In the genomic region with DNA sequence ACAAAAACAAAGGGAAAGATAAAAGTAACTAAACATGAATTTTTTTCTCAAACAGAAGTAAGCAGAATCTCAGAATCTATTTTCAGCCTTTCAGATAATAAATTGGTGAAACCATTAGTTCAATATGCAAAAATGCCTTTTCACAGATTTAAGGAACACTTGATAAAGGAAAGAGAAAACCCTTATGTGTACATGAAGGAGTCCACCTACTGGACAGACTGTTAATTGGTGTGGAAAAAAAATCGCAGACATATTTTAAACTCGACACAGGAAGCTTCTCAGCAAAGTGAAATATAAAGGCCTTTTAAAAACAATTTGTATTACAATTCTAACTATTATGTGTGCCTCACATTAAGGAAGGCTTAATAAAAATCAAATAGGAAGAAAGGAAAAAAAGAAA, we compare ENCODE assay signal across 11 cellular contexts. TPM values are rescaled to one million over a fixed set of nuclear protein-coding genes. Genes with fewer than 3 reads are reported as not detected.
DNase-seq lines count a peak whose midpoint lies in the region; ATAC-seq, FAIRE-seq and TF ChIP-seq lines count a peak whose summit lies in the region.
"Had no signal": no experiment of that assay in that cellular context is flagged by ENCODE, and none has a peak within 500 bp of the region (broad histone marks: within the 10 kb centered on the region; RNA-seq: fewer than 3 reads in every experiment).

No MANE protein-coding gene starts in this region.

- no peaks in the 10 kb centered on the region for H4K20me1 ChIP-seq in OCI-LY1 (ENCODE audit: insufficient read depth, low read length)
- no peaks in the 10 kb centered on the region for H4K20me1 ChIP-seq in endothelial cell of umbilical vein (replicated peaks; ENCODE audit: control insufficient read depth, extremely low read depth, insufficient read depth, low read length)

- H2AFZ ChIP-seq in OCI-LY1 (ENCODE audit: low read length) (no peak overlapping the region), endothelial cell of umbilical vein (ENCODE audit: low read depth, low read length) (no peak overlapping the region)

- ATAC-seq in HG03354 (IDR thresholded peaks at IDR 0.05; ENCODE audit: poor library complexity, severe bottlenecking, unreplicated experiment): no peak
- ATAC-seq: left lung had no signal

- no peak for TF ChIP-seq POLR2A in endothelial cell of umbilical vein (IDR thresholded peaks at IDR 0.05; ENCODE audit: low read depth, low read length)
- TF ChIP-seq POLR2A in stomach (IDR thresholded peaks at IDR 0.05): no peak

- H3K4me3 ChIP-seq in OCI-LY1 (ENCODE audit: low read depth, low read length, poor library complexity, severe bottlenecking) (no peak overlapping the region), endothelial cell of umbilical vein (replicated peaks in 1 of 3; ENCODE audit: insufficient read depth in 1 of 3, low read depth in 1 of 3, low read length in 3 of 3) (no peak overlapping the region), small intestine (ENCODE audit: low read depth in 1 of 2, low read length in 2 of 2) (no peak overlapping the region), stomach (no peak overlapping the region)
- H3K4me3 ChIP-seq: left lung had no signal

- H3K9me1 ChIP-seq in endothelial cell of umbilical vein (replicated peaks; ENCODE audit: control insufficient read depth, extremely low read depth, insufficient read depth, low read length): no peaks in the 10 kb centered on the region

- POLR2A ChIA-PET in endothelial cell of umbilical vein (lab: Charles Lee): no interaction called here

- dilution Hi-C loops in endothelial cell of umbilical vein (cut with MboI; ENCODE audit: extremely low pct_ligation_motif_present, low sequenced_read_pairs): no loop called here

- TF ChIP-seq EP300 in stomach (IDR thresholded peaks at IDR 0.05): no peak

- TF ChIP-seq CTCF in OCI-LY1 (IDR thresholded peaks at IDR 0.05; ENCODE audit: low read length) (peak; percentile 35; the same call in 1 of the 2 replicates), endothelial cell of umbilical vein (IDR thresholded peaks at IDR 0.05; ENCODE audit: extremely low read depth in 1 of 2, insufficient read depth in 1 of 2, low read depth in 1 of 2, low read length in 2 of 2) (no peak), stomach (IDR thresholded peaks at IDR 0.05) (peak in 2 of 7 experiments; percentile 14 to 24)

- peak; percentile 21 for DNase-seq in NCI-H82 (lab: John Stamatoyannopoulos, UW)
- DNase-seq in NCI-H82 treated with DMSO at 0.1 percent for 48 hours (lab: John Stamatoyannopoulos, UW; ENCODE audit: unreplicated experiment): no peak
- DNase-seq in endothelial cell of umbilical vein (ENCODE audit: low read depth, low spot score): peak; percentile 4
- peak; percentile 6 for DNase-seq in small intestine
- DNase-seq in stomach: no peak
- DNase-seq in GF-D8 (lab: John Stamatoyannopoulos, UW): no peak
- DNase-seq: activated CD4-positive, alpha-beta T cell treated with anti-CD3 and anti-CD28 coated beads for 48 hours; central memory CD4-positive, alpha-beta T cell had no signal

- H3K27ac ChIP-seq in OCI-LY1 (ENCODE audit: low read depth, low read length, poor library complexity, severe bottlenecking) (no peak overlapping the region), endothelial cell of umbilical vein (ENCODE audit: insufficient read depth, low read depth, low read length) (no peak overlapping the region), small intestine (ENCODE audit: low read depth in 1 of 2, low read length in 1 of 2) (no peak overlapping the region), stomach (no peak overlapping the region)
- H3K27ac ChIP-seq: left lung had no signal

- FAIRE-seq in endothelial cell of umbilical vein (lab: Jason Lieb, UNC) (no peak), small intestine (lab: Jason Lieb, UNC) (no peak)

- no peaks in the 10 kb centered on the region for H3K4me1 ChIP-seq in OCI-LY1 (ENCODE audit: insufficient read depth, low read length, severe bottlenecking)
- no peaks in the 10 kb centered on the region for H3K4me1 ChIP-seq in endothelial cell of umbilical vein (ENCODE audit: control insufficient read depth, extremely low read depth, insufficient read depth, low read length)
- no peaks in the 10 kb centered on the region for H3K4me1 ChIP-seq in small intestine (ENCODE audit: control insufficient read depth in 2 of 2, insufficient read depth in 1 of 2, low read depth in 1 of 2, low read length in 1 of 2)
- no peaks in the 10 kb centered on the region for H3K4me1 ChIP-seq in stomach
- H3K4me1 ChIP-seq: left lung had no signal

- no peaks in the 10 kb centered on the region for H3K9me2 ChIP-seq in OCI-LY1 (ENCODE audit: low read depth, low read length)

- H3K9me3 ChIP-seq in OCI-LY1 (ENCODE audit: low read length) (no peaks in the 10 kb centered on the region), endothelial cell of umbilical vein (replicated peaks; ENCODE audit: control insufficient read depth, insufficient read depth, low read length) (no peaks in the 10 kb centered on the region), small intestine (ENCODE audit: control insufficient read depth, low read depth) (no peaks in the 10 kb centered on the region), stomach (no peaks in the 10 kb centered on the region)
- H3K9me3 ChIP-seq: left lung had no signal

- no peaks in the 10 kb centered on the region for H3K27me3 ChIP-seq in OCI-LY1 (ENCODE audit: insufficient read depth, low read length)
- H3K27me3 ChIP-seq in endothelial cell of umbilical vein (ENCODE audit: control insufficient read depth in 2 of 2, insufficient read depth in 2 of 2, low read length in 2 of 2): no peaks in the 10 kb centered on the region
- H3K27me3 ChIP-seq in small intestine (ENCODE audit: control insufficient read depth in 2 of 2, insufficient read depth in 2 of 2, low read length in 2 of 2): no peaks in the 10 kb centered on the region
- H3K27me3 ChIP-seq in stomach: no peaks in the 10 kb centered on the region
- H3K27me3 ChIP-seq: left lung had no signal

- H3K36me3 ChIP-seq in OCI-LY1 (ENCODE audit: insufficient read depth, low read length) (no peaks in the 10 kb centered on the region), endothelial cell of umbilical vein (ENCODE audit: control insufficient read depth in 2 of 2, extremely low read depth in 1 of 2, insufficient read depth in 2 of 2, low read length in 2 of 2) (no peaks in the 10 kb centered on the region), small intestine (ENCODE audit: control insufficient read depth in 2 of 2, insufficient read depth in 2 of 2, low read length in 2 of 2) (no peaks in the 10 kb centered on the region), stomach (no peaks in the 10 kb centered on the region)
- H3K36me3 ChIP-seq: left lung had no signal

- BruUV-seq in endothelial cell of umbilical vein (replicated peaks; lab: Mats Ljungman, UMichigan): no TSS peak

- WGBS in small intestine, 3 donors: 12 to 23% (median 17%) methylated on average over 2 of the region's 2 CpGs
- WGBS in stomach, 5 donors: 2 to 16% (median 13%) methylated on average over 2 of the region's 2 CpGs

- H3K4me2 ChIP-seq in OCI-LY1 (ENCODE audit: low read length) (no peak overlapping the region), endothelial cell of umbilical vein (ENCODE audit: insufficient read depth, low read length) (no peak overlapping the region)

- H3K79me2 ChIP-seq in OCI-LY1 (ENCODE audit: insufficient read depth, low read length) (no peaks in the 10 kb centered on the region), endothelial cell of umbilical vein (ENCODE audit: control insufficient read depth, insufficient read depth, low read length) (no peaks in the 10 kb centered on the region)

- H3F3A ChIP-seq in OCI-LY1 (ENCODE audit: insufficient read depth, low read length): no peaks in the 10 kb centered on the region

- CTCF ChIA-PET in endothelial cell of umbilical vein (lab: Charles Lee): no interaction called here

- intact Hi-C loops in endothelial cell of umbilical vein (cut with micrococcal nuclease): no loop called here
- intact Hi-C loops in stomach (cut with DNase I; ENCODE audit: low total_unique reads): no loop called here

- H3K9ac ChIP-seq in OCI-LY1 (ENCODE audit: low read length) (no peak overlapping the region), endothelial cell of umbilical vein (replicated peaks; ENCODE audit: extremely low read depth, insufficient read depth, low read length) (no peak overlapping the region)

TF ChIP-seq in endothelial cell of umbilical vein, 7 proteins besides CTCF, POLR2A, EP300 and RAD21:
- TF ChIP-seq MYC (IDR thresholded peaks at IDR 0.05; ENCODE audit: low read depth, low read length): no peak

RNA-seq across cellular contexts. Expression of a gene that starts 22.3 kb away (rescaled TPM):
- total RNA-seq in endothelial cell of umbilical vein: not detected in 2 replicates
- polyA plus RNA-seq in endothelial cell of umbilical vein: not detected in 2 replicates
- polyA plus RNA-seq in endothelial cell of umbilical vein (2011; cell fraction: cytosol; rRNA removed): not detected in 2 replicates
- polyA plus RNA-seq in endothelial cell of umbilical vein (2011; cell fraction: nucleus; rRNA removed): not detected in 2 replicates
- polyA plus RNA-seq in endothelial cell of umbilical vein (2012): not detected in 2 replicates
- polyA minus RNA-seq in endothelial cell of umbilical vein: not detected in 2 replicates
- not detected for polyA minus RNA-seq in endothelial cell of umbilical vein (2011; cell fraction: cytosol; rRNA and poly(A)+ RNA removed)
- not detected in 2 replicates for polyA minus RNA-seq in endothelial cell of umbilical vein (2011; cell fraction: nucleus; rRNA and poly(A)+ RNA removed)
- not detected for polyA plus RNA-seq in small intestine
- not detected for total RNA-seq in stomach
- not detected for polyA plus RNA-seq in stomach
- total RNA-seq: left lung had no signal

Comparison
In these comparisons a context has a peak if more than half of its experiments do, and no peak if none do; other contexts are left out.
1. DNase-seq: peak in NCI-H82 (single experiment), endothelial cell of umbilical vein (single experiment) and small intestine (single experiment); none in NCI-H82 treated with DMSO at 0.1 percent for 48 hours (single experiment), stomach (single experiment) and GF-D8 (single experiment).